11 cellular contexts compared by ENCODE assay signal in genomic region chr2:19046986-19047780, GRCh38.
DNase-seq lines count a peak whose midpoint lies in the region; ATAC-seq and TF ChIP-seq lines count a peak whose summit lies in the region.
"Had no signal": no experiment of that assay in that cellular context is flagged by ENCODE, and none has a peak within 500 bp of the region (broad histone marks: within the 10 kb centered on the region; RNA-seq: fewer than 3 reads in every experiment).

No MANE protein-coding gene starts in this region.

- no peak overlapping the region for H3K4me3 ChIP-seq in heart left ventricle
- no peak overlapping the region for H3K4me3 ChIP-seq in left lung
- no peak overlapping the region for H3K4me3 ChIP-seq in esophagus muscularis mucosa
- H3K4me3 ChIP-seq: upper lobe of left lung had no signal

- intact Hi-C loops in heart left ventricle (cut with DNase I), result loop anchor here in 2 of 10 donors (5.0 to 10.0 kb wide), 2 partner anchors 300 to 308 kb away; partner anchors contain the start of gene OSR1 (in 1 of the 2)
- intact Hi-C loops in left lung (cut with DNase I), result no loop called here
- intact Hi-C loops in esophagus muscularis mucosa (cut with DNase I), result no loop called here

- H3K9me3 ChIP-seq in heart left ventricle (no peaks in the 10 kb centered on the region), left lung (no peaks in the 10 kb centered on the region), esophagus muscularis mucosa (no peaks in the 10 kb centered on the region)
- H3K9me3 ChIP-seq: upper lobe of left lung had no signal

- TF ChIP-seq POLR2A in heart left ventricle (IDR thresholded peaks at IDR 0.05), result no peak
- no peak for TF ChIP-seq POLR2A in esophagus muscularis mucosa (IDR thresholded peaks at IDR 0.05; ENCODE audit: low read depth)

- 37 to 43% (median 39%) methylated on average over 4 of the region's 4 CpGs for WGBS in heart left ventricle, 4 donors
- WGBS in esophagus muscularis mucosa, result 44% methylated on average over 4 of the region's 4 CpGs

- DNase-seq in GM13977 (ENCODE audit: low spot score) (peak; percentile 21), heart left ventricle (peak in 3 of 5 donors; percentile 39 to 53 (median 40)), NCI-H1048 (lab: John Stamatoyannopoulos, UW) (no peak), left lung (no peak), NCI-H526 treated with DMSO at 0.1 percent for 48 hours (lab: John Stamatoyannopoulos, UW) (no peak), esophagus muscularis mucosa (ENCODE audit: extremely low spot score) (no peak)
- DNase-seq: activated naive CD4-positive, alpha-beta T cell treated with Interleukin-2 at 50 U/mL for 16 hours; NCI-H1417 treated with DMSO at 0.1 percent for 48 hours had no signal

- H3K36me3 ChIP-seq in heart left ventricle (no peaks in the 10 kb centered on the region), left lung (no peaks in the 10 kb centered on the region), esophagus muscularis mucosa (no peaks in the 10 kb centered on the region)
- H3K36me3 ChIP-seq: upper lobe of left lung had no signal

- no peak for TF ChIP-seq CTCF in GM13977 (IDR thresholded peaks at IDR 0.05; ENCODE audit: extremely low read depth, insufficient read depth, missing control alignments)
- no peak for TF ChIP-seq CTCF in heart left ventricle (IDR thresholded peaks at IDR 0.05)
- TF ChIP-seq CTCF in left lung (IDR thresholded peaks at IDR 0.05), result no peak
- TF ChIP-seq CTCF in esophagus muscularis mucosa (IDR thresholded peaks at IDR 0.05), result no peak

- H3K27me3 ChIP-seq in heart left ventricle (no peaks in the 10 kb centered on the region), left lung (no peaks in the 10 kb centered on the region), esophagus muscularis mucosa (no peaks in the 10 kb centered on the region)
- H3K27me3 ChIP-seq: upper lobe of left lung had no signal

- H3K4me1 ChIP-seq in heart left ventricle, result peaks cover 0 to 41% (median 13%) of the 10 kb centered on the region in 12 donors
- peaks cover 0 to 4% of the 10 kb centered on the region in 2 donors for H3K4me1 ChIP-seq in left lung
- peaks cover 10 to 20% (median 14%) of the 10 kb centered on the region in 4 donors for H3K4me1 ChIP-seq in esophagus muscularis mucosa

- TF ChIP-seq EP300 in esophagus muscularis mucosa (IDR thresholded peaks at IDR 0.05), result no peak

- ATAC-seq in GM21515 (IDR thresholded peaks at IDR 0.05; ENCODE audit: unreplicated experiment) (peak; percentile 89), HG03139 (IDR thresholded peaks at IDR 0.05; ENCODE audit: unreplicated experiment) (peak; percentile 83), heart left ventricle (peak; percentile 92 to 97 (median 97)), left lung (no peak)

- in situ Hi-C loops in GM13977 (cut with MboI; ENCODE audit: low pct_unique_long_range_greater_than_20kb, low sequenced_read_pairs, unreplicated experiment), result no loop called here

- peak overlapping the region in 7 of 12 donors; percentile 3 to 55 (median 38) for H3K27ac ChIP-seq in heart left ventricle
- H3K27ac ChIP-seq in left lung, result no peak overlapping the region
- no peak overlapping the region for H3K27ac ChIP-seq in esophagus muscularis mucosa (replicated peaks in 1 of 4)
- H3K27ac ChIP-seq: upper lobe of left lung had no signal

Comparison
In these comparisons a context has a peak if more than half of its experiments do, and no peak if none do; other contexts are left out.
1. DNase-seq: peak in GM13977 (single experiment) and heart left ventricle (3 of 5); none in NCI-H1048 (single experiment), left lung (0 of 2), NCI-H526 treated with DMSO at 0.1 percent for 48 hours (single experiment) and esophagus muscularis mucosa (single experiment).
2. H3K27ac ChIP-seq: peak in heart left ventricle (7 of 12); none in left lung (0 of 2) and esophagus muscularis mucosa (0 of 4).